Comparison of ENCODE assay signal across 13 cellular contexts in the genomic region with DNA sequence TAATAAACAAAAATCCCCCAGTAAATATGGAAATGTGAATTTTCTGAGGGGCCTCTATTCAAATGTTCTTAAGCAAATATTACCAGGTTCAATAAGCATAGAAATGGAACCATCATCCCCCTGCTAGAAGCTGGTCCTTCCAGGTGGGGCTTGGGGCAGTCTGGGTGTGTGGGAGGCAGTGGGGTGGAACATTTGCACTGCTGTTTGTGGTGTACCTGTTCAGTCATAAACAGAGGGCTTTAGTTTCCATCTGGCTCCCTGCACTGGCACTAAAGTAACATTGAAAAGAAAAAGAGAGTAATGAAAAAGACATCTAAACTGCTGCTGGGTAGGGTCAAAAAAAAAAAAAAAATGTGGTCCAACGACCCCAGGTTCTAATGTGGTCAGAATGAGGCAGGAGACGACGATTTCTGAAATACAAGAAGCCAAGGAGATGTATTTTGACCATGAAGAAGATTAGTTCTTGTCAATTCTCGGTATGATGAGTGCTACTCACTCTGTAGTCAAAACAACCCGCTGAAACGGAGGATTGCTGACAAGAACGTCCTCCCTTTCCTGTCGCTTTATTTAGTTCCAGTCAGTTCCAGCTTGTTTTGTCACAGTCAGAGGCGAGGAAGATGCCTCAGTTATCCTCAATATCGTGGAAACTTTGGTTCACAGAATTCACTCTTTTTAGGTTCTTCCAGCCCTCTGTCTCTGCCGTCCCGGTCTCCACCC. TPM values are rescaled to one million over a fixed set of nuclear protein-coding genes. Genes with fewer than 3 reads are reported as not detected.
DNase-seq lines count a peak whose midpoint lies in the region; ATAC-seq and TF ChIP-seq lines count a peak whose summit lies in the region.
"Had no signal": no experiment of that assay in that cellular context is flagged by ENCODE, and none has a peak within 500 bp of the region (broad histone marks: within the 10 kb centered on the region; RNA-seq: fewer than 3 reads in every experiment).

No MANE protein-coding gene starts in this region.

- peaks cover 10% of the 10 kb centered on the region for H3K4me1 ChIP-seq in CD8-positive, alpha-beta memory T cell (ENCODE audit: insufficient read depth, low read length)

- CTCF ChIA-PET in CD8-positive, alpha-beta memory T cell (lab: Charles Lee) = no interaction called here

- H3K4me1 Mint-ChIP-seq in CD8-positive, alpha-beta memory T cell = peaks cover 22 to 34% (median 32%) of the 10 kb centered on the region in 3 donors

- POLR2A ChIA-PET in CD8-positive, alpha-beta memory T cell (lab: Charles Lee) = no interaction called here

- peak; percentile 71 for ATAC-seq in GM18502 (IDR thresholded peaks at IDR 0.05; ENCODE audit: poor library complexity, unreplicated experiment)
- ATAC-seq in GM19463 (IDR thresholded peaks at IDR 0.05; ENCODE audit: unreplicated experiment) = peak; percentile 57
- peak; percentile 58 for ATAC-seq in HG03095 (IDR thresholded peaks at IDR 0.05; ENCODE audit: unreplicated experiment)
- no peak for ATAC-seq in omental fat pad (ENCODE audit: low FRiP score)

- H3K4me3 ChIP-seq in CD8-positive, alpha-beta memory T cell (ENCODE audit: low read length) = no peak overlapping the region
- H3K4me3 ChIP-seq: cardiac muscle cell, suprapubic skin had no signal

- TF ChIP-seq CTCF in omental fat pad (IDR thresholded peaks at IDR 0.05) = no peak

- H3K27me3 Mint-ChIP-seq in CD8-positive, alpha-beta memory T cell = peaks cover 5 to 6% of the 10 kb centered on the region in 2 donors

- no peaks in the 10 kb centered on the region for H3K36me3 ChIP-seq in CD8-positive, alpha-beta memory T cell (ENCODE audit: insufficient read depth, low read length)
- H3K36me3 ChIP-seq: cardiac muscle cell, suprapubic skin had no signal

- no peak overlapping the region for H3K27ac ChIP-seq in CD8-positive, alpha-beta memory T cell (ENCODE audit: low read depth, low read length)
- H3K27ac ChIP-seq: cardiac muscle cell, suprapubic skin had no signal

- H3K27ac Mint-ChIP-seq in CD8-positive, alpha-beta memory T cell = peak overlapping the region in 1 of 8 donors; percentile 69

- H3K36me3 Mint-ChIP-seq in CD8-positive, alpha-beta memory T cell = no peaks in the 10 kb centered on the region

- peak; percentile 13 to 19 for DNase-seq in activated CD4-positive, alpha-beta T cell treated with anti-CD3 and anti-CD28 coated beads, Interleukin-2, amount 50 U/mL, for 4 hours
- DNase-seq in omental fat pad (ENCODE audit: low spot score) (no peak), nucleus accumbens (lab: John Stamatoyannopoulos, UW) (no peak), 8988T (no peak)
- no peak for DNase-seq in CD8-positive, alpha-beta memory T cell

- H3K4me3 Mint-ChIP-seq in CD8-positive, alpha-beta memory T cell = peak overlapping the region in 1 of 7 donors; percentile 37

- H3K9me3 ChIP-seq in CD8-positive, alpha-beta memory T cell (ENCODE audit: low read length) = no peaks in the 10 kb centered on the region
- H3K9me3 ChIP-seq: suprapubic skin had no signal

- H3K9me3 Mint-ChIP-seq in CD8-positive, alpha-beta memory T cell = no peaks in the 10 kb centered on the region

- H3K27me3 ChIP-seq in CD8-positive, alpha-beta memory T cell (ENCODE audit: insufficient read depth, low read length, poor library complexity, severe bottlenecking) = no peaks in the 10 kb centered on the region
- H3K27me3 ChIP-seq: cardiac muscle cell, suprapubic skin had no signal

RNA-seq across cellular contexts. Expression of gene MANSC4, which starts 44.2 kb away (rescaled TPM):
- not detected for total RNA-seq in omental fat pad
- not detected for total RNA-seq in CD8-positive, alpha-beta memory T cell
- not detected for polyA plus RNA-seq in CD8-positive, alpha-beta memory T cell
- total RNA-seq: cardiac muscle cell; M059J; renal cortical epithelial cell; suprapubic skin; T-helper 1 cell treated with Interleukin-12 subunit alpha and Interleukin-12 subunit beta and Interleukin-4 antibody, amounts not matched to agents 30 ng/mL and 1 ng/mL, for 36 hours had no signal
- polyA plus RNA-seq: cardiac muscle cell had no signal

RNA-seq across cellular contexts. Expression of gene KLHL42, which starts 44.3 kb away (rescaled TPM):
- 10 to 100 TPM; 14.6 to 24.0 (median 21.5) TPM for total RNA-seq in omental fat pad
- 10 to 100 TPM; 14.1 TPM for total RNA-seq in CD8-positive, alpha-beta memory T cell
- polyA plus RNA-seq in CD8-positive, alpha-beta memory T cell = 9.5 TPM

Comparison
In these comparisons a context has a peak if more than half of its experiments do, and no peak if none do; other contexts are left out.
1. DNase-seq: peak in activated CD4-positive, alpha-beta T cell treated with anti-CD3 and anti-CD28 coated beads, Interleukin-2, amount 50 U/mL, for 4 hours (2 of 2); none in omental fat pad (single experiment), nucleus accumbens (0 of 56), CD8-positive, alpha-beta memory T cell (0 of 5) and 8988T (single experiment).